ENCODE assay signal across 8 cellular contexts in genomic region chr17:10114931-10115535, GRCh38.
DNase-seq lines count a peak whose midpoint lies in the region; ATAC-seq and TF ChIP-seq lines count a peak whose summit lies in the region.

No MANE protein-coding gene starts in this region.

- intact Hi-C loops in testis (cut with DNase I; ENCODE audit: low total_unique reads) = no loop called here

- no peak for TF ChIP-seq POLR2A in testis (IDR thresholded peaks at IDR 0.05)

- H3K36me3 ChIP-seq in fibroblast of lung (ENCODE audit: control insufficient read depth, insufficient read depth, low read length) = no peaks in the 10 kb centered on the region
- no peaks in the 10 kb centered on the region for H3K36me3 ChIP-seq in testis (ENCODE audit: low read depth, missing control alignments)

- WGBS in testis, 2 donors = 29 to 44% methylated on average over 10 to 11 of the region's 11 CpGs

- H3K9me3 ChIP-seq in fibroblast of lung (ENCODE audit: control insufficient read depth, insufficient read depth, low read depth, low read length) (no peaks in the 10 kb centered on the region), testis (no peaks in the 10 kb centered on the region)

- H3K4me3 ChIP-seq in fibroblast of lung (replicated peaks in 1 of 4; ENCODE audit: control extremely low read depth in 1 of 4, insufficient read depth in 1 of 4, low read depth in 3 of 4, low read length in 4 of 4) (peak overlapping the region; percentile 3 to 23 (median 22)), testis (no peak overlapping the region)

- DNase-seq in activated CD4-positive, CD25-positive, alpha-beta regulatory T cell treated with anti-CD3 and anti-CD28 coated beads, Interleukin-2, amount 50 U/mL, for 72 hours = no peak
- DNase-seq in NAMALWA (ENCODE audit: low spot score) = peak; percentile 74
- peak; percentile 69 for DNase-seq in activated T-cell treated with anti-CD3 and anti-CD28 coated beads, Interleukin-2, amount 50 U/mL, for 1 hour
- DNase-seq in fibroblast of lung (ENCODE audit: low read depth in 2 of 2) = peak; percentile 87 to 98
- DNase-seq in nucleus accumbens (lab: John Stamatoyannopoulos, UW) = peak in 53 of 56 donors; percentile 19 to 89 (median 69)
- DNase-seq in testis = peak; percentile 90
- DNase-seq in NCI-H2171 (lab: John Stamatoyannopoulos, UW) = no peak

- no peaks in the 10 kb centered on the region for H3K79me2 ChIP-seq in fibroblast of lung (ENCODE audit: control insufficient read depth, insufficient read depth, low read length)

- H3K9ac ChIP-seq in fibroblast of lung (ENCODE audit: insufficient read depth, low read length) = peak overlapping the region; percentile 72

- H3K4me1 ChIP-seq in fibroblast of lung (ENCODE audit: control insufficient read depth, extremely low read depth, insufficient read depth, low read length) (peaks cover 14% of the 10 kb centered on the region), testis (peaks cover 29% of the 10 kb centered on the region)

- H3K4me2 ChIP-seq in fibroblast of lung (ENCODE audit: extremely low read depth, insufficient read depth, low read length) = peak overlapping the region; percentile 89

- H4K20me1 ChIP-seq in fibroblast of lung (ENCODE audit: control insufficient read depth, extremely low read depth, insufficient read depth, low read length) = no peaks in the 10 kb centered on the region

- peak; percentile 40 to 46 for ATAC-seq in activated CD4-positive, CD25-positive, alpha-beta regulatory T cell treated with anti-CD3 and anti-CD28 coated beads, Interleukin-2, amount 50 U/mL, for 24 hours

- TF ChIP-seq CTCF in fibroblast of lung (conservative IDR thresholded peaks at IDR 0.05 in 1 of 2, IDR thresholded peaks at IDR 0.05 in 1 of 2; ENCODE audit: low read depth in 1 of 2, low read length in 2 of 2) (no peak), testis (IDR thresholded peaks at IDR 0.05) (no peak)

- H3K27me3 ChIP-seq in fibroblast of lung (ENCODE audit: control insufficient read depth, insufficient read depth, low read length) (no peaks in the 10 kb centered on the region), testis (no peaks in the 10 kb centered on the region)

- H2AFZ ChIP-seq in fibroblast of lung (ENCODE audit: low read length) = peak overlapping the region; percentile 63

- H3K27ac ChIP-seq in fibroblast of lung (ENCODE audit: insufficient read depth, low read length) (peak overlapping the region; percentile 97), testis (peak overlapping the region; percentile 50 to 78)

Comparison
In these comparisons a context has a peak if more than half of its experiments do, and no peak if none do; other contexts are left out.
1. DNase-seq: peak in NAMALWA (single experiment), activated T-cell treated with anti-CD3 and anti-CD28 coated beads, Interleukin-2, amount 50 U/mL, for 1 hour (single experiment), fibroblast of lung (2 of 2), nucleus accumbens (53 of 56) and testis (single experiment); none in activated CD4-positive, CD25-positive, alpha-beta regulatory T cell treated with anti-CD3 and anti-CD28 coated beads, Interleukin-2, amount 50 U/mL, for 72 hours (single experiment) and NCI-H2171 (single experiment).
2. H3K4me3 ChIP-seq: peak in fibroblast of lung (4 of 4); none in testis (0 of 2).